Comparison of ENCODE assay signal across 18 cellular contexts in the genomic region with DNA sequence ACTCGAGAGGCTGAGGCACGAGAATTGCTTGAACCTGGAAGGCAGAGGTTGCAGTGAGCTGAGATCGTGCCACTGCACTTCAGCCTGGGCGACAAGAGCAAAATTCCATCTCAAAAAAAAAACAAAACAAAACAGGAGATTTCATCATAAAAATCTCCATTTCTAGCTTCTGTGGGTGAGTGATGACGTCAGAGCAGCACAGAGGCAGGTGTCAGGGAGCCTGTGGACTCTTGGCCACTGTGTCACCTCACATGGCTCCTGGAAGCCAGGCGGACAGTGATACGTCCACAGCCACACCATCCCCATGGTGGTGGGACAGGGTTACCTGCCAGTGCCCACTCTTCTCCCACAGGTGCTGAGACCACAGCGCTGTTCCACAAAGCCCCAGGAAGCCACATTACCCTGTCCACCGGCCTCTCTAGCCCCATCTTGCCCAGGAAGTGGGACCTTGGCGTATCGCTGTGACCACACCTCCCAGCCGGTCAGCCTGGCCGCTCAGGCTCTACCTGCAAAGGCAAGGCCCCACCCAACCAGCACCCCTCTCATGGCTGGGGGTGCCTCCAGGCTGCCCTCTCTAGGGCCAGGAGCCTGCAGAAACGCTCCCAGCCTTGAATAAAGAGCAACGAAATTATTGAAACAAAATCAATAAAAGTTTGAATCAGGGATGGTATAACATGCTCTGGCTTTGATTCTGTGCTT. TPM values are rescaled to one million over a fixed set of nuclear protein-coding genes. Genes with fewer than 3 reads are reported as not detected.
DNase-seq lines count a peak whose midpoint lies in the region; TF ChIP-seq lines count a peak whose summit lies in the region.
"Had no signal": no experiment of that assay in that cellular context is flagged by ENCODE, and none has a peak within 500 bp of the region (broad histone marks: within the 10 kb centered on the region; RNA-seq: fewer than 3 reads in every experiment).

No MANE protein-coding gene starts in this region.

- no peak overlapping the region for H3K4me3 Mint-ChIP-seq in MCF 10A (ENCODE audit: unreplicated experiment)

- TF ChIP-seq CTCF in breast epithelium (IDR thresholded peaks at IDR 0.05) (no peak), MCF 10A (IDR thresholded peaks at IDR 0.05; ENCODE audit: unreplicated experiment) (no peak)

- H3K4me3 ChIP-seq in breast epithelium: no peak overlapping the region
- no peak overlapping the region for H3K4me3 ChIP-seq in urinary bladder (ENCODE audit: low read depth, low read length)
- H3K4me3 ChIP-seq: BLaER1 treated with 17β-estradiol and CSF1 and Interleukin-3, amounts not matched to agents 10 nM and 100 nM; PC-9 had no signal

- POLR2A ChIA-PET in MCF 10A (lab: Yijun Ruan, JAX): interaction anchor here (7.1 kb wide), 1 partner anchor 15 kb away, joined by 40 read pairs; no protein-coding TSS in a partner anchor

- 84% methylated on average over 15 of the region's 15 CpGs for WGBS in urinary bladder

- DNase-seq in breast epithelium (ENCODE audit: low spot score in 2 of 2): no peak
- no peak for DNase-seq in MCF 10A (ENCODE audit: unreplicated experiment)
- DNase-seq in iPS-NIHi7 (ENCODE audit: extremely low spot score): peak; percentile 43
- no peak for DNase-seq in activated CD4-positive, CD25-positive, alpha-beta regulatory T cell treated with anti-CD3 and anti-CD28 coated beads, Interleukin-2, amount 50 U/mL, for 72 hours
- no peak for DNase-seq in NCI-H1694 (lab: John Stamatoyannopoulos, UW)
- DNase-seq: DMS 273 treated with DMSO at 0.1 percent for 48 hours, EL, GOT3, KG1, NCI-H1092 treated with DMSO at 0.1 percent for 48 hours, NCI-H1694 treated with DMSO at 0.1 percent for 48 hours, NCI-H345, NCI-H526 treated with DMSO at 0.1 percent for 48 hours, PC-9 had no signal

- TF ChIP-seq POLR2A in breast epithelium (IDR thresholded peaks at IDR 0.05): no peak

- H3K27ac ChIP-seq in breast epithelium (peak overlapping the region; percentile 41 to 91), urinary bladder (ENCODE audit: low read depth) (peak overlapping the region; percentile 18)
- H3K27ac ChIP-seq: BLaER1 treated with 17β-estradiol and CSF1 and Interleukin-3, amounts not matched to agents 10 nM and 100 nM; PC-9 had no signal

- H3K36me3 ChIP-seq in breast epithelium: no peaks in the 10 kb centered on the region
- no peaks in the 10 kb centered on the region for H3K36me3 ChIP-seq in urinary bladder (ENCODE audit: insufficient read depth)
- H3K36me3 ChIP-seq: BLaER1 treated with 17β-estradiol and CSF1 and Interleukin-3, amounts not matched to agents 10 nM and 100 nM had no signal

- intact Hi-C loops in breast epithelium (cut with DNase I; ENCODE audit: low total_unique reads): no loop called here
- intact Hi-C loops in MCF 10A (cut with micrococcal nuclease): no loop called here

- no TSS peak for BruUV-seq in MCF 10A (replicated peaks; lab: Mats Ljungman, UMichigan)

- H3K27ac Mint-ChIP-seq in MCF 10A (ENCODE audit: low read depth, unreplicated experiment): no peak overlapping the region

- H3K4me1 ChIP-seq in breast epithelium: peaks cover 0 to 5% of the 10 kb centered on the region in 2 donors
- H3K4me1 ChIP-seq in urinary bladder (ENCODE audit: insufficient read depth): no peaks in the 10 kb centered on the region

- H3K4me1 Mint-ChIP-seq in MCF 10A (ENCODE audit: insufficient read depth, unreplicated experiment): peaks cover 52% of the 10 kb centered on the region

- CTCF ChIA-PET in MCF 10A (lab: Yijun Ruan, JAX): interaction anchor here (0.6 to 3.2 kb wide), 5 partner anchors 12 to 45 kb away, joined by 3 to 19 read pairs (median 4); no protein-coding TSS in a partner anchor

- no peaks in the 10 kb centered on the region for H3K27me3 Mint-ChIP-seq in MCF 10A (ENCODE audit: insufficient read depth, unreplicated experiment)

- no peaks in the 10 kb centered on the region for H3K9me3 Mint-ChIP-seq in MCF 10A (ENCODE audit: unreplicated experiment)

- H3K36me3 Mint-ChIP-seq in MCF 10A (ENCODE audit: insufficient read depth, unreplicated experiment): no peaks in the 10 kb centered on the region

- H3K9me3 ChIP-seq in breast epithelium: no peaks in the 10 kb centered on the region
- H3K9me3 ChIP-seq: BLaER1 treated with 17β-estradiol and CSF1 and Interleukin-3, amounts not matched to agents 10 nM and 100 nM had no signal

- H3K27me3 ChIP-seq in breast epithelium: no peaks in the 10 kb centered on the region
- H3K27me3 ChIP-seq: BLaER1 treated with 17β-estradiol and CSF1 and Interleukin-3, amounts not matched to agents 10 nM and 100 nM had no signal

RNA-seq across cellular contexts. Expression of gene FXYD3, which starts 2.5 kb away (rescaled TPM):
- total RNA-seq in breast epithelium (100 to 1,000 TPM in 2 of 3 donors, not detected in 1; 135 to 318 TPM), MCF 10A (2022) (4.3 and 6.9 TPM in 2 replicates), urinary bladder (62.3 TPM)
- polyA plus RNA-seq in urinary bladder: 170 TPM

RNA-seq across cellular contexts. Expression of gene LGI4, which starts 21.7 kb away (rescaled TPM):
- total RNA-seq in breast epithelium (10 to 100 TPM in 1 of 3 donors, 1 to 10 TPM in 2; 4.3 to 37.8 (median 5.3) TPM), MCF 10A (2022) (0.91 TPM in 1 of 2 replicates, not detected in the other), urinary bladder (5.9 TPM)
- polyA plus RNA-seq in urinary bladder: 48.4 TPM
- total RNA-seq: A172, M059J had no signal

RNA-seq across cellular contexts. Expression of gene FXYD1, which starts 25.5 kb away (rescaled TPM):
- total RNA-seq in breast epithelium: 10 to 100 TPM; 15.5 to 75.5 (median 34.7) TPM
- not detected in 2 replicates for total RNA-seq in MCF 10A (2022)
- 26.9 TPM for total RNA-seq in urinary bladder
- 121 TPM for polyA plus RNA-seq in urinary bladder
- total RNA-seq: A172, M059J, PC-9 had no signal

RNA-seq across cellular contexts. Expression of gene FXYD7, which starts 29.9 kb away (rescaled TPM):
- total RNA-seq in breast epithelium (not detected), MCF 10A (2022) (not detected in 2 replicates), urinary bladder (0.26 TPM)
- 0.57 TPM for polyA plus RNA-seq in urinary bladder
- total RNA-seq: A172, M059J, PC-9 had no signal

RNA-seq across cellular contexts. Expression of gene FXYD5, which starts 41.4 kb away (rescaled TPM):
- total RNA-seq in breast epithelium (10 to 100 TPM; 52.4 to 56.7 (median 56.2) TPM), MCF 10A (2022) (150 and 159 TPM in 2 replicates), urinary bladder (6.6 TPM)
- 105 TPM for polyA plus RNA-seq in urinary bladder

Comparison
In these comparisons a context has a peak if more than half of its experiments do, and no peak if none do; other contexts are left out.
1. RNA of gene FXYD1, which starts 25.5 kb away (total RNA-seq): 15.5 to 75.5 TPM in breast epithelium and 26.9 TPM in urinary bladder (single experiment); not detected in MCF 10A; every median in the first group is over 10 times any median in the second.